Comparison of ENCODE assay signal across 8 cellular contexts in genomic region chr1:19596719-19597462, GRCh38. TPM values are rescaled to one million over a fixed set of nuclear protein-coding genes. Genes with fewer than 3 reads are reported as not detected.
DNase-seq lines count a peak whose midpoint lies in the region; ATAC-seq and TF ChIP-seq lines count a peak whose summit lies in the region.

No MANE protein-coding gene starts in this region.

- H3K4me3 Mint-ChIP-seq in activated CD4-positive, alpha-beta T cell treated with anti-CD3 and anti-CD28 coated beads, Interleukin-2, amount 10 ng/mL, durations not matched to agents 24 days and 14 days: peak overlapping the region; percentile 99

- peak overlapping the region; percentile 80 to 98 (median 92) for H3K4me3 ChIP-seq in BLaER1 treated with 17β-estradiol and CSF1 and Interleukin-3, amounts not matched to agents 10 nM and 100 nM
- H3K4me3 ChIP-seq in coronary artery: peak overlapping the region; percentile 100

- peaks cover 26% of the 10 kb centered on the region for H3K36me3 Mint-ChIP-seq in activated CD4-positive, alpha-beta T cell treated with anti-CD3 and anti-CD28 coated beads, Interleukin-2, amount 10 ng/mL, durations not matched to agents 24 days and 14 days (ENCODE audit: low read depth)

- peak overlapping the region; percentile 89 to 97 (median 92) for H3K27ac ChIP-seq in BLaER1 treated with 17β-estradiol and CSF1 and Interleukin-3, amounts not matched to agents 10 nM and 100 nM
- H3K27ac ChIP-seq in coronary artery (peak overlapping the region; percentile 84 to 97), layer of hippocampus (ENCODE audit: low read depth, low read length) (peak overlapping the region; percentile 77)

- peaks cover 19 to 42% (median 32%) of the 10 kb centered on the region in 11 experiments; a peak in 20 of 22 replicates for H4K20me1 ChIP-seq in BLaER1 treated with 17β-estradiol and CSF1 and Interleukin-3, amounts not matched to agents 10 nM and 100 nM

- H3K36me3 ChIP-seq in BLaER1 treated with 17β-estradiol and CSF1 and Interleukin-3, amounts not matched to agents 10 nM and 100 nM: peaks cover 14 to 37% (median 26%) of the 10 kb centered on the region in 11 experiments

- H3K27ac Mint-ChIP-seq in activated CD4-positive, alpha-beta T cell treated with anti-CD3 and anti-CD28 coated beads, Interleukin-2, amount 10 ng/mL, durations not matched to agents 24 days and 14 days: peak overlapping the region; percentile 100

- H3K4me1 Mint-ChIP-seq in activated CD4-positive, alpha-beta T cell treated with anti-CD3 and anti-CD28 coated beads, Interleukin-2, amount 10 ng/mL, durations not matched to agents 24 days and 14 days: peaks cover 38% of the 10 kb centered on the region

- peak overlapping the region; percentile 74 to 96 (median 85) for H3K4me2 ChIP-seq in BLaER1 treated with 17β-estradiol and CSF1 and Interleukin-3, amounts not matched to agents 10 nM and 100 nM

- H3K4me1 ChIP-seq in BLaER1 treated with 17β-estradiol and CSF1 and Interleukin-3, amounts not matched to agents 10 nM and 100 nM: peaks cover 17 to 45% (median 29%) of the 10 kb centered on the region in 10 experiments

- intact Hi-C loops in activated CD4-positive, alpha-beta T cell treated with anti-CD3 and anti-CD28 coated beads, Interleukin-2, amount 10 ng/mL, durations not matched to agents 24 days and 14 days (cut with micrococcal nuclease): loop anchor here (1.0 to 5.0 kb wide), 4 partner anchors 48 to 205 kb away; partner anchors contain the start of gene NBL1

- peak overlapping the region; percentile 91 to 99 (median 96) for H3K9ac ChIP-seq in BLaER1 treated with 17β-estradiol and CSF1 and Interleukin-3, amounts not matched to agents 10 nM and 100 nM

- H3K9me3 Mint-ChIP-seq in activated CD4-positive, alpha-beta T cell treated with anti-CD3 and anti-CD28 coated beads, Interleukin-2, amount 10 ng/mL, durations not matched to agents 24 days and 14 days: no peaks in the 10 kb centered on the region

- TF ChIP-seq CTCF in coronary artery (IDR thresholded peaks at IDR 0.05): no peak

- peak; percentile 78 for ATAC-seq in GM19328 (IDR thresholded peaks at IDR 0.05; ENCODE audit: unreplicated experiment)
- ATAC-seq in HG03469 (IDR thresholded peaks at IDR 0.05; ENCODE audit: unreplicated experiment): peak; percentile 60

- DNase-seq in NCI-H526 (lab: John Stamatoyannopoulos, UW): peak; percentile 93 to 96
- DNase-seq in activated CD4-positive, alpha-beta T cell treated with anti-CD3 and anti-CD28 coated beads, Interleukin-2, amount 10 ng/mL, durations not matched to agents 24 days and 14 days: peak; percentile 99
- DNase-seq in coronary artery (ENCODE audit: low spot score): peak; percentile 98
- DNase-seq in stimulated activated CD4-positive, alpha-beta T cell treated with anti-CD3 and anti-CD28 coated beads, Interleukin-1b, Interleukin-23, amount 100 ng/mL, for 24 hours (ENCODE audit: low read depth in 4 of 4, low spot score in 1 of 4): peak; percentile 88 to 97 (median 92)

- H3K9me3 ChIP-seq in BLaER1 treated with 17β-estradiol and CSF1 and Interleukin-3, amounts not matched to agents 10 nM and 100 nM (replicated peaks in 1 of 11): no peaks in the 10 kb centered on the region

- peaks cover 6% of the 10 kb centered on the region for H3K27me3 Mint-ChIP-seq in activated CD4-positive, alpha-beta T cell treated with anti-CD3 and anti-CD28 coated beads, Interleukin-2, amount 10 ng/mL, durations not matched to agents 24 days and 14 days

- H3K27me3 ChIP-seq in BLaER1 treated with 17β-estradiol and CSF1 and Interleukin-3, amounts not matched to agents 10 nM and 100 nM: no peaks in the 10 kb centered on the region
- no peaks in the 10 kb centered on the region for H3K27me3 ChIP-seq in layer of hippocampus (ENCODE audit: control insufficient read depth, insufficient read depth, low read length)

RNA-seq across cellular contexts. Expression of gene NBL1, which starts 47.2 kb away (rescaled TPM):
- 51.7 and 54.1 TPM in 2 replicates for total RNA-seq in activated CD4-positive, alpha-beta T cell treated with anti-CD3 and anti-CD28 coated beads, Interleukin-2, amount 10 ng/mL, durations not matched to agents 24 days and 14 days

Comparison
In these comparisons a context has a peak if more than half of its experiments do, and no peak if none do; other contexts are left out.
1. Peak in every context shown above with its lines: DNase-seq, ATAC-seq, H3K4me3 ChIP-seq and H3K27ac ChIP-seq.